8 cellular contexts compared by ENCODE assay signal in the genomic region with DNA sequence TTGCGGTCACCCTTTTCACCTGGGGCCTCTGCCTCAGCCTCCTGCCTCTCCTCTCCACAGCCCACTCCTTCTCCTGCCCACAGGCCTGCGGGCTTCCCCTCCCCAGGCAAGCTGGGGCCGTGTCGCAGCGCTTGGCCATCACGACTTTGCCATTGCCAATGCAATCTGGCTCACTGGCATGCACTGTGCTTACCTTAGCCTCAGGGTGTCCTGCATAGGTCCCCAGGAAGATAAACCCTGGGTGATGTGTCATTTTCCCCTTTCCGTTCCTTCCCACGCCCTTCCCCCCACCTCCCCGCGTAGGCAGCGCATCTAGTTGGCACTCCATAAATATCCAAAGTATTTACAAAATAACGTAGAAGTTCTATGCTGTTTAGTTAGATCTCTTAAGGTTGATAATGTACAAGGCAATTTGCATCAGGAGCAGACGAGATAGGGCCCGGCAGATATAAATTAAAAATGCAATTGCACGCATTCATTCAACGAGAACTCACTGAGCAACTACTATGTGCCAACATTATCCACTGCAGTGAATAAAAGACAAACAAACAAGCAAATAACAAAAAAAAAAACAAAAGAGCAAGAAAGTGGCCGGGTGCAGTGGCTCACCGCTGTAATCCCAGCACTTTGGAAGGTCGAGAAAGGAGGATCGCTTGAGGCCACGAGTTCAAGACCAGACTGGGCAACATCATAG. TPM values are rescaled to one million over a fixed set of nuclear protein-coding genes. Genes with fewer than 3 reads are reported as not detected.
DNase-seq lines count a peak whose midpoint lies in the region; ATAC-seq lines count a peak whose summit lies in the region.

No MANE protein-coding gene starts in this region.

- peak overlapping the region; percentile 71 to 99 (median 96) for H3K9ac ChIP-seq in subcutaneous abdominal adipose tissue (ENCODE audit: low read length in 5 of 5)

- peak overlapping the region; percentile 96 for H3K27ac Mint-ChIP-seq in activated CD4-positive, alpha-beta T cell treated with anti-CD3 and anti-CD28 coated beads for 36 hours
- peak overlapping the region; percentile 99 to 100 for H3K27ac Mint-ChIP-seq in activated naive CD4-positive, alpha-beta T cell treated with anti-CD3 and anti-CD28 coated beads, Interleukin-2, amount 50 U/mL, for 72 hours
- H3K27ac Mint-ChIP-seq in immature natural killer cell, result peak overlapping the region; percentile 93 to 98 (median 97)

- POLR2A ChIA-PET in activated CD4-positive, alpha-beta T cell treated with anti-CD3 and anti-CD28 coated beads for 36 hours (lab: Charles Lee), result interaction anchor here (0.6 to 1.1 kb wide), 2 partner anchors 15 to 369 kb away, joined by 3 to 4 read pairs; no protein-coding TSS in a partner anchor

- H3K36me3 Mint-ChIP-seq in activated CD4-positive, alpha-beta T cell treated with anti-CD3 and anti-CD28 coated beads for 36 hours (ENCODE audit: low read depth), result peaks cover 23% of the 10 kb centered on the region
- peaks cover 8 to 29% of the 10 kb centered on the region in 2 donors for H3K36me3 Mint-ChIP-seq in activated naive CD4-positive, alpha-beta T cell treated with anti-CD3 and anti-CD28 coated beads, Interleukin-2, amount 50 U/mL, for 72 hours
- peaks cover 4 to 14% (median 4%) of the 10 kb centered on the region in 3 donors for H3K36me3 Mint-ChIP-seq in immature natural killer cell

- H3K27me3 ChIP-seq in subcutaneous abdominal adipose tissue (ENCODE audit: control insufficient read depth in 5 of 5, insufficient read depth in 4 of 5, low read length in 5 of 5), result no peaks in the 10 kb centered on the region

- CTCF ChIA-PET in activated CD4-positive, alpha-beta T cell treated with anti-CD3 and anti-CD28 coated beads for 36 hours (lab: Charles Lee), result interaction anchor here (1.8 to 8.2 kb wide), 4 partner anchors 62 to 278 kb away, joined by 9 to 97 read pairs (median 18); no protein-coding TSS in a partner anchor

- H3K36me3 ChIP-seq in subcutaneous abdominal adipose tissue (ENCODE audit: control insufficient read depth in 5 of 5, insufficient read depth in 5 of 5, low read length in 5 of 5), result peaks cover 7 to 17% (median 16%) of the 10 kb centered on the region in 5 donors

- ATAC-seq in activated CD4-positive, alpha-beta T cell treated with anti-CD3 and anti-CD28 coated beads for 36 hours, result no peak
- ATAC-seq in activated naive CD4-positive, alpha-beta T cell treated with anti-CD3 and anti-CD28 coated beads, Interleukin-2, amount 50 U/mL, for 72 hours, result no peak

- no peaks in the 10 kb centered on the region for H3K9me3 ChIP-seq in subcutaneous abdominal adipose tissue (ENCODE audit: control insufficient read depth in 5 of 5, low read length in 5 of 5)

- peaks cover 0 to 33% (median 30%) of the 10 kb centered on the region in 5 donors for H3K4me1 ChIP-seq in subcutaneous abdominal adipose tissue (ENCODE audit: control insufficient read depth in 5 of 5, insufficient read depth in 5 of 5, low read length in 5 of 5)

- no peaks in the 10 kb centered on the region for H3K9me3 Mint-ChIP-seq in activated CD4-positive, alpha-beta T cell treated with anti-CD3 and anti-CD28 coated beads for 36 hours (ENCODE audit: low read depth)
- H3K9me3 Mint-ChIP-seq in activated naive CD4-positive, alpha-beta T cell treated with anti-CD3 and anti-CD28 coated beads, Interleukin-2, amount 50 U/mL, for 72 hours, result no peaks in the 10 kb centered on the region
- H3K9me3 Mint-ChIP-seq in immature natural killer cell, result no peaks in the 10 kb centered on the region

- H3K4me3 Mint-ChIP-seq in activated CD4-positive, alpha-beta T cell treated with anti-CD3 and anti-CD28 coated beads for 36 hours, result peak overlapping the region; percentile 96
- H3K4me3 Mint-ChIP-seq in immature natural killer cell, result peak overlapping the region; percentile 89 to 98 (median 97)

- H3K4me3 ChIP-seq in subcutaneous abdominal adipose tissue (ENCODE audit: low read depth in 1 of 5, low read length in 5 of 5), result peak overlapping the region; percentile 96 to 100 (median 99)

- peaks cover 32% of the 10 kb centered on the region for H3K4me1 Mint-ChIP-seq in activated CD4-positive, alpha-beta T cell treated with anti-CD3 and anti-CD28 coated beads for 36 hours
- H3K4me1 Mint-ChIP-seq in immature natural killer cell, result peaks cover 44 to 57% of the 10 kb centered on the region in 2 donors

- peak; percentile 28 for DNase-seq in activated CD4-positive, alpha-beta T cell treated with anti-CD3 and anti-CD28 coated beads for 36 hours
- no peak for DNase-seq in activated CD4-positive, alpha-beta T cell treated with anti-CD3 and anti-CD28 coated beads, Interleukin-2, amount 50 U/mL, for 4 hours
- no peak for DNase-seq in activated naive CD4-positive, alpha-beta T cell treated with anti-CD3 and anti-CD28 coated beads, Interleukin-2, amount 50 U/mL, for 72 hours (ENCODE audit: low spot score in 2 of 2)
- no peak for DNase-seq in immature natural killer cell
- DNase-seq in SIG-M5 (lab: John Stamatoyannopoulos, UW), result no peak
- no peak for DNase-seq in stimulated activated naive CD4-positive, alpha-beta T cell treated with Interleukin-2 at 50 U/mL for 16 hours (lab: John Stamatoyannopoulos, UW)
- DNase-seq in GF-D8 (lab: John Stamatoyannopoulos, UW), result no peak

- no peaks in the 10 kb centered on the region for H3K27me3 Mint-ChIP-seq in activated CD4-positive, alpha-beta T cell treated with anti-CD3 and anti-CD28 coated beads for 36 hours
- peaks cover 10 to 15% (median 14%) of the 10 kb centered on the region in 3 donors for H3K27me3 Mint-ChIP-seq in immature natural killer cell (ENCODE audit: low read depth in 3 of 3)

- H3K27ac ChIP-seq in subcutaneous abdominal adipose tissue (ENCODE audit: low read depth, low read length), result peak overlapping the region; percentile 94

- intact Hi-C loops in activated CD4-positive, alpha-beta T cell treated with anti-CD3 and anti-CD28 coated beads for 36 hours (cut with DNase I, micrococcal nuclease), result loop anchor here (2.0 to 10.0 kb wide), 5 partner anchors 66 to 631 kb away; partner anchors contain the start of genes ACAD9 (in 2 of the 2), CNBP (in 1 of the 2) and RAB43 (in 1 of the 2)

RNA-seq across cellular contexts. Expression of gene COPG1, which starts 1.0 kb away (rescaled TPM):
- 100 to 1,000 TPM; 120 to 142 TPM for total RNA-seq in activated CD4-positive, alpha-beta T cell treated with anti-CD3 and anti-CD28 coated beads for 36 hours
- 100 to 1,000 TPM; 130 to 147 TPM for total RNA-seq in activated naive CD4-positive, alpha-beta T cell treated with anti-CD3 and anti-CD28 coated beads, Interleukin-2, amount 50 U/mL, for 72 hours
- polyA plus RNA-seq in immature natural killer cell, result 100 to 1,000 TPM in 1 of 3 donors, 10 to 100 TPM in 2; 35.2 to 139 (median 64.6) TPM

RNA-seq across cellular contexts. Expression of gene HMCES, which starts 30.2 kb away (rescaled TPM):
- 10 to 100 TPM; 43.1 to 56.7 TPM for total RNA-seq in activated CD4-positive, alpha-beta T cell treated with anti-CD3 and anti-CD28 coated beads for 36 hours
- 10 to 100 TPM; 58.5 to 78.7 TPM for total RNA-seq in activated naive CD4-positive, alpha-beta T cell treated with anti-CD3 and anti-CD28 coated beads, Interleukin-2, amount 50 U/mL, for 72 hours
- polyA plus RNA-seq in immature natural killer cell, result 100 to 1,000 TPM in 1 of 3 donors, 10 to 100 TPM in 2; 58.6 to 111 (median 78.1) TPM
